In genomic region chr2:38806001-38806400, GRCh38 we compare ENCODE assay signal across 24 cellular contexts. TPM values are rescaled to one million over a fixed set of nuclear protein-coding genes. Genes with fewer than 3 reads are reported as not detected.
DNase-seq lines count a peak whose midpoint lies in the region; ATAC-seq and TF ChIP-seq lines count a peak whose summit lies in the region.
"Had no signal": no experiment of that assay in that cellular context is flagged by ENCODE, and none has a peak within 500 bp of the region (broad histone marks: within the 10 kb centered on the region; RNA-seq: fewer than 3 reads in every experiment).

No MANE protein-coding gene starts in this region.

- H3K27ac Mint-ChIP-seq in CD4-positive, CD25-positive, alpha-beta regulatory T cell = no peak overlapping the region
- H3K27ac Mint-ChIP-seq in activated B cell treated with CpG ODN at 0.5 μM for 24 hours = no peak overlapping the region

- H3K4me1 ChIP-seq in CD4-positive, CD25-positive, alpha-beta regulatory T cell (ENCODE audit: control insufficient read depth, insufficient read depth, low read length, poor library complexity, severe bottlenecking) = peaks cover 3% of the 10 kb centered on the region
- H3K4me1 ChIP-seq: Caco-2, parathyroid adenoma, tibial artery had no signal

- no peak for TF ChIP-seq CTCF in activated B cell treated with CpG ODN at 0.5 μM for 24 hours (IDR thresholded peaks at IDR 0.05)

- no peaks in the 10 kb centered on the region for H3K27me3 Mint-ChIP-seq in CD4-positive, CD25-positive, alpha-beta regulatory T cell
- H3K27me3 Mint-ChIP-seq in activated B cell treated with CpG ODN at 0.5 μM for 24 hours = no peaks in the 10 kb centered on the region

- no peaks in the 10 kb centered on the region for H3K9me3 Mint-ChIP-seq in CD4-positive, CD25-positive, alpha-beta regulatory T cell
- H3K9me3 Mint-ChIP-seq in activated B cell treated with CpG ODN at 0.5 μM for 24 hours = no peaks in the 10 kb centered on the region

- DNase-seq in Ammon's horn (ENCODE audit: low spot score) (peak; percentile 20), activated B cell treated with CpG ODN at 0.5 μM for 24 hours (no peak), inferior parietal cortex (ENCODE audit: extremely low spot score) (peak; percentile 16), NCI-H526 treated with DMSO at 0.1 percent for 48 hours (lab: John Stamatoyannopoulos, UW) (no peak), HuH-7 (ENCODE audit: low spot score) (no peak)
- peak in 2 of 3 donors; percentile 2 to 47 for DNase-seq in CD4-positive, CD25-positive, alpha-beta regulatory T cell
- DNase-seq in central memory CD4-positive, alpha-beta T cell = no peak
- DNase-seq: activated CD4-positive, alpha-beta T cell treated with anti-CD3 and anti-CD28 coated beads for 4 hours; activated naive CD4-positive, alpha-beta T cell treated with anti-CD3 and anti-CD28 coated beads, Interleukin-2, amount 50 U/mL, for 16 hours; activated T-cell treated with anti-CD3 and anti-CD28 coated beads for 4 hours; Caco-2; H7; hippocampal formation; kidney; MM.1S; NCI-H2171 treated with DMSO at 0.1 percent for 48 hours; NCI-H69; right lobe of liver; SHP77; tibial artery had no signal

- intact Hi-C loops in activated B cell treated with CpG ODN at 0.5 μM for 24 hours (cut with micrococcal nuclease) = no loop called here

- H3K4me1 Mint-ChIP-seq in CD4-positive, CD25-positive, alpha-beta regulatory T cell = no peaks in the 10 kb centered on the region
- no peaks in the 10 kb centered on the region for H3K4me1 Mint-ChIP-seq in activated B cell treated with CpG ODN at 0.5 μM for 24 hours

- H3K4me3 Mint-ChIP-seq in CD4-positive, CD25-positive, alpha-beta regulatory T cell = no peak overlapping the region
- no peak overlapping the region for H3K4me3 Mint-ChIP-seq in activated B cell treated with CpG ODN at 0.5 μM for 24 hours

- POLR2A ChIA-PET in activated B cell treated with CpG ODN at 0.5 μM for 24 hours (lab: Charles Lee) = interaction anchor here (0.7 to 2.7 kb wide), 3 partner anchors 28 to 544 kb away, joined by 3 to 29 read pairs (median 4); partner anchors contain the start of genes GEMIN6 and SRSF7

- peaks cover 17% of the 10 kb centered on the region for H3K36me3 Mint-ChIP-seq in CD4-positive, CD25-positive, alpha-beta regulatory T cell
- H3K36me3 Mint-ChIP-seq in activated B cell treated with CpG ODN at 0.5 μM for 24 hours (ENCODE audit: low read depth) = peaks cover 27% of the 10 kb centered on the region

- peak; percentile 66 to 68 for ATAC-seq in CD4-positive, CD25-positive, alpha-beta regulatory T cell (ENCODE audit: low read depth in 2 of 2)
- ATAC-seq in activated B cell treated with CpG ODN at 0.5 μM for 24 hours (ENCODE audit: low read depth) (peak; percentile 50), GM21423 (IDR thresholded peaks at IDR 0.05; ENCODE audit: unreplicated experiment) (no peak)
- ATAC-seq: K562 had no signal

- H3K9me3 ChIP-seq in CD4-positive, CD25-positive, alpha-beta regulatory T cell (ENCODE audit: control insufficient read depth in 2 of 2, low read length in 2 of 2) = no peaks in the 10 kb centered on the region
- H3K9me3 ChIP-seq: Caco-2, right lobe of liver, tibial artery had no signal

- H3K27ac ChIP-seq in CD4-positive, CD25-positive, alpha-beta regulatory T cell (ENCODE audit: insufficient read depth, low read length, poor library complexity, severe bottlenecking) = no peak overlapping the region
- H3K27ac ChIP-seq: coronary artery, parathyroid adenoma, right lobe of liver, tibial artery had no signal

- CTCF ChIA-PET in activated B cell treated with CpG ODN at 0.5 μM for 24 hours (lab: Charles Lee) = no interaction called here

- H3K4me3 ChIP-seq in CD4-positive, CD25-positive, alpha-beta regulatory T cell (ENCODE audit: low read depth, low read length) = no peak overlapping the region
- H3K4me3 ChIP-seq: coronary artery, K562, right lobe of liver, tibial artery had no signal

- no peaks in the 10 kb centered on the region for H3K27me3 ChIP-seq in CD4-positive, CD25-positive, alpha-beta regulatory T cell (ENCODE audit: control insufficient read depth, insufficient read depth, low read length)
- H3K27me3 ChIP-seq: right lobe of liver, tibial artery had no signal

- peaks cover 25% of the 10 kb centered on the region for H3K36me3 ChIP-seq in CD4-positive, CD25-positive, alpha-beta regulatory T cell (ENCODE audit: control insufficient read depth, insufficient read depth, low read length)
- H3K36me3 ChIP-seq: right lobe of liver had no signal

RNA-seq across cellular contexts. Expression of gene GEMIN6, which starts 28.0 kb away (rescaled TPM):
- 5.1 TPM for total RNA-seq in CD4-positive, CD25-positive, alpha-beta regulatory T cell
- polyA plus RNA-seq in CD4-positive, CD25-positive, alpha-beta regulatory T cell = 10 to 100 TPM; 13.4 to 20.6 (median 15.3) TPM
- total RNA-seq in activated B cell treated with CpG ODN at 0.5 μM for 24 hours = 16.6 and 17.2 TPM in 2 replicates

RNA-seq across cellular contexts. Expression of gene SRSF7, which starts 54.8 kb away (rescaled TPM):
- total RNA-seq in CD4-positive, CD25-positive, alpha-beta regulatory T cell = 584 TPM
- 100 to 1,000 TPM; 186 to 278 (median 203) TPM for polyA plus RNA-seq in CD4-positive, CD25-positive, alpha-beta regulatory T cell
- total RNA-seq in activated B cell treated with CpG ODN at 0.5 μM for 24 hours = 247 and 254 TPM in 2 replicates

Comparison
In these comparisons a context has a peak if more than half of its experiments do, and no peak if none do; other contexts are left out.
1. DNase-seq: peak in Ammon's horn (single experiment), CD4-positive, CD25-positive, alpha-beta regulatory T cell (2 of 3) and inferior parietal cortex (single experiment); none in activated B cell treated with CpG ODN at 0.5 μM for 24 hours (single experiment), NCI-H526 treated with DMSO at 0.1 percent for 48 hours (single experiment), HuH-7 (single experiment) and central memory CD4-positive, alpha-beta T cell (single experiment).